Comparison of ENCODE assay signal across 25 cellular contexts in the genomic region with DNA sequence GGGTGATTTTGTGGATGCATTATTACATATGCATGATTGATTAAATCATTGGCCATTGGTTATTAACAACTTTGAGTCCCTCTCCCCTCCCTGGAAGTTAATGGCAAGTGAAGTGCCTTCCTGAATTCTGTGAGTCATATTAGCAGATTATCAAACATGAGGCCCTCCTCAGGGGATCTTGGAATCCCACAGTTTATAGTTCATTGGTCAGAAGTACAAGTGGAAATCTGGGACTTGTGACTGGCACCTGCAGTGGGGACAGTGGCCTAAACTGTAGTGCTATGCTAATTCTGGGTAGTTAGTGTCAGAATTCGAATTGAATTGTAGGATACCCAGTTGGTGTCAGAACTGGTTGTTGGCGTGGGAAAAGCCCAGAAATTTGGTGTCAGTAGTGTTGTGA. TPM values are rescaled to one million over a fixed set of nuclear protein-coding genes. Genes with fewer than 3 reads are reported as not detected.
A peak's percentile ranks its signal among the peaks of the same experiment; 100 is the strongest.
DNase-seq lines count a peak whose midpoint lies in the region; ATAC-seq, FAIRE-seq and TF ChIP-seq lines count a peak whose summit lies in the region.
"Had no signal": no experiment of that assay in that cellular context is flagged by ENCODE, and none has a peak within 500 bp of the region (broad histone marks: within the 10 kb centered on the region; RNA-seq: fewer than 3 reads in every experiment).

No MANE protein-coding gene starts in this region.

- H3K4me1 Mint-ChIP-seq in nephron progenitor cell, result peaks cover 16% of the 10 kb centered on the region
- H3K4me1 Mint-ChIP-seq: immature natural killer cell had no signal

- H3K4me3 Mint-ChIP-seq in nephron progenitor cell, result no peak overlapping the region
- H3K4me3 Mint-ChIP-seq: activated CD8-positive, alpha-beta T cell treated with anti-CD3 and anti-CD28 coated beads for 36 hours; activated naive CD4-positive, alpha-beta T cell treated with anti-CD3 and anti-CD28 coated beads for 36 hours; immature natural killer cell; T-helper 2 cell treated with Interferon-gamma antibody and Interleukin-4, amounts not matched to agents 5 μg/mL and 100 μg/mL, for 36 hours had no signal

- TF ChIP-seq POLR2A in endothelial cell of umbilical vein (IDR thresholded peaks at IDR 0.05; ENCODE audit: low read depth, low read length), result no peak

- H3K4me3 ChIP-seq in cardiac muscle cell (no peak overlapping the region), endothelial cell of umbilical vein (replicated peaks in 1 of 3; ENCODE audit: insufficient read depth in 1 of 3, low read depth in 1 of 3, low read length in 3 of 3) (no peak overlapping the region)
- H3K4me3 ChIP-seq: sigmoid colon, transverse colon had no signal

- no peak overlapping the region for H3K9ac ChIP-seq in endothelial cell of umbilical vein (replicated peaks; ENCODE audit: extremely low read depth, insufficient read depth, low read length)

- intact Hi-C loops in Right ventricle myocardium superior (cut with DNase I), result no loop called here
- intact Hi-C loops in endothelial cell of umbilical vein (cut with micrococcal nuclease), result no loop called here

- no TSS peak for BruUV-seq in endothelial cell of umbilical vein (replicated peaks; lab: Mats Ljungman, UMichigan)

- H3K27ac Mint-ChIP-seq in nephron progenitor cell, result peak overlapping the region; percentile 49
- H3K27ac Mint-ChIP-seq: activated CD8-positive, alpha-beta T cell treated with anti-CD3 and anti-CD28 coated beads for 36 hours; activated naive CD4-positive, alpha-beta T cell treated with anti-CD3 and anti-CD28 coated beads for 36 hours; immature natural killer cell; T-helper 2 cell treated with Interferon-gamma antibody and Interleukin-4, amounts not matched to agents 5 μg/mL and 100 μg/mL, for 36 hours had no signal

- no peaks in the 10 kb centered on the region for H4K20me1 ChIP-seq in endothelial cell of umbilical vein (replicated peaks; ENCODE audit: control insufficient read depth, extremely low read depth, insufficient read depth, low read length)

- H3K4me1 ChIP-seq in cardiac muscle cell (ENCODE audit: low read depth), result peaks cover 17% of the 10 kb centered on the region
- H3K4me1 ChIP-seq in endothelial cell of umbilical vein (ENCODE audit: control insufficient read depth, extremely low read depth, insufficient read depth, low read length), result peaks cover 15% of the 10 kb centered on the region

- H3K79me2 ChIP-seq in endothelial cell of umbilical vein (ENCODE audit: control insufficient read depth, insufficient read depth, low read length), result peaks cover 6% of the 10 kb centered on the region

- CTCF ChIA-PET in endothelial cell of umbilical vein (lab: Charles Lee), result no interaction called here

- H3K36me3 Mint-ChIP-seq in nephron progenitor cell (ENCODE audit: low read depth), result peaks cover 17% of the 10 kb centered on the region

- no peak overlapping the region for H2AFZ ChIP-seq in endothelial cell of umbilical vein (ENCODE audit: low read depth, low read length)

- H3K9me3 ChIP-seq in cardiac muscle cell (ENCODE audit: low read depth) (no peaks in the 10 kb centered on the region), endothelial cell of umbilical vein (replicated peaks; ENCODE audit: control insufficient read depth, insufficient read depth, low read length) (no peaks in the 10 kb centered on the region)
- H3K9me3 ChIP-seq: sigmoid colon, transverse colon had no signal

- dilution Hi-C loops in endothelial cell of umbilical vein (cut with MboI; ENCODE audit: extremely low pct_ligation_motif_present, low sequenced_read_pairs), result no loop called here

- H3K9me3 Mint-ChIP-seq in nephron progenitor cell, result no peaks in the 10 kb centered on the region
- H3K9me3 Mint-ChIP-seq: activated CD8-positive, alpha-beta T cell treated with anti-CD3 and anti-CD28 coated beads for 36 hours; activated naive CD4-positive, alpha-beta T cell treated with anti-CD3 and anti-CD28 coated beads for 36 hours; immature natural killer cell; T-helper 2 cell treated with Interferon-gamma antibody and Interleukin-4, amounts not matched to agents 5 μg/mL and 100 μg/mL, for 36 hours had no signal

- H3K27me3 ChIP-seq in cardiac muscle cell (no peaks in the 10 kb centered on the region), endothelial cell of umbilical vein (ENCODE audit: control insufficient read depth in 2 of 2, insufficient read depth in 2 of 2, low read length in 2 of 2) (no peaks in the 10 kb centered on the region)
- H3K27me3 ChIP-seq: sigmoid colon, transverse colon had no signal

- no peaks in the 10 kb centered on the region for H3K27me3 Mint-ChIP-seq in nephron progenitor cell (ENCODE audit: low read depth, poor library complexity)
- H3K27me3 Mint-ChIP-seq: activated CD8-positive, alpha-beta T cell treated with anti-CD3 and anti-CD28 coated beads for 36 hours had no signal

- peaks cover 1% of the 10 kb centered on the region for H3K36me3 ChIP-seq in cardiac muscle cell
- H3K36me3 ChIP-seq in endothelial cell of umbilical vein (ENCODE audit: control insufficient read depth in 2 of 2, extremely low read depth in 1 of 2, insufficient read depth in 2 of 2, low read length in 2 of 2), result peaks cover 0 to 2% of the 10 kb centered on the region in 2 experiments

- no peak overlapping the region for H3K4me2 ChIP-seq in endothelial cell of umbilical vein (ENCODE audit: insufficient read depth, low read length)

- ATAC-seq in Right ventricle myocardium superior (ENCODE audit: poor library complexity), result no peak
- ATAC-seq in HG02884 (IDR thresholded peaks at IDR 0.05; ENCODE audit: unreplicated experiment), result no peak
- ATAC-seq: activated CD8-positive, alpha-beta T cell treated with anti-CD3 and anti-CD28 coated beads for 36 hours; left colon had no signal

- H3K9me1 ChIP-seq in endothelial cell of umbilical vein (replicated peaks; ENCODE audit: control insufficient read depth, extremely low read depth, insufficient read depth, low read length), result no peaks in the 10 kb centered on the region

- no peak for FAIRE-seq in endothelial cell of umbilical vein (lab: Jason Lieb, UNC)
- FAIRE-seq: H1 had no signal

- TF ChIP-seq CTCF in cardiac muscle cell (IDR thresholded peaks at IDR 0.05; ENCODE audit: low read depth, low read length) (no peak), endothelial cell of umbilical vein (IDR thresholded peaks at IDR 0.05; ENCODE audit: extremely low read depth in 1 of 2, insufficient read depth in 1 of 2, low read depth in 1 of 2, low read length in 2 of 2) (no peak), nephron progenitor cell (IDR thresholded peaks at IDR 0.05) (no peak)

- DNase-seq in cardiac muscle cell (ENCODE audit: low read depth in 1 of 2, low spot score in 1 of 2) (peak in 1 of 2 donors; percentile 19), Right ventricle myocardium superior (no peak), endothelial cell of umbilical vein (ENCODE audit: low read depth, low spot score) (peak; percentile 48), nephron progenitor cell (no peak), NCI-H510A treated with DMSO at 0.1 percent for 48 hours (lab: John Stamatoyannopoulos, UW) (no peak), COR-L47 (lab: John Stamatoyannopoulos, UW) (no peak), NCI-H748 treated with DMSO at 0.1 percent for 48 hours (lab: John Stamatoyannopoulos, UW) (no peak)
- DNase-seq: 8988T; activated CD8-positive, alpha-beta memory T cell treated with anti-CD3 and anti-CD28 coated beads, Interleukin-2, amount 50 U/mL, for 48 hours; activated CD8-positive, alpha-beta T cell treated with anti-CD3 and anti-CD28 coated beads for 36 hours; activated naive CD4-positive, alpha-beta T cell treated with anti-CD3 and anti-CD28 coated beads for 36 hours; cerebellar nuclear complex; hypothalamus; immature natural killer cell; left colon; NCI-H2029; NCI-H526 treated with DMSO at 0.1 percent for 48 hours; SIG-M5; sigmoid colon; stimulated activated CD4-positive, alpha-beta T cell treated with anti-CD3 and anti-CD28 coated beads, Interleukin-4, amount 100 ng/mL, for 24 hours; transverse colon had no signal

- POLR2A ChIA-PET in endothelial cell of umbilical vein (lab: Charles Lee), result no interaction called here

- H3K27ac ChIP-seq in cardiac muscle cell (peak overlapping the region; percentile 41), endothelial cell of umbilical vein (ENCODE audit: insufficient read depth, low read depth, low read length) (no peak overlapping the region)
- H3K27ac ChIP-seq: C4-2B, transverse colon had no signal

TF ChIP-seq in endothelial cell of umbilical vein, 7 proteins besides CTCF, POLR2A, EP300 and RAD21 (continues in another document):
- TF ChIP-seq FOS (IDR thresholded peaks at IDR 0.05; ENCODE audit: borderline replicate concordance, insufficient read depth, low read length) (no peak), POLR2AphosphoS5 (IDR thresholded peaks at IDR 0.05; ENCODE audit: insufficient read depth, low read depth, low read length) (no peak), GATA2 (IDR thresholded peaks at IDR 0.05; ENCODE audit: insufficient read depth, insufficient read length, low read depth, low read length) (no peak)
- TF ChIP-seq, protein P1, sequence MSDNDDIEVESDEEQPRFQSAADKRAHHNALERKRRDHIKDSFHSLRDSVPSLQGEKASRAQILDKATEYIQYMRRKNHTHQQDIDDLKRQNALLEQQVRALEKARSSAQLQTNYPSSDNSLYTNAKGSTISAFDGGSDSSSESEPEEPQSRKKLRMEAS (IDR thresholded peaks at IDR 0.05; ENCODE audit: insufficient read depth, insufficient read length), result no peak

RNA-seq across cellular contexts. Expression of a gene that starts 26.2 kb away (rescaled TPM):
- total RNA-seq in cardiac muscle cell (40.4 and 42.1 TPM in 2 replicates), Right ventricle myocardium superior (75.0 TPM), endothelial cell of umbilical vein (27.0 and 27.2 TPM in 2 replicates)
- polyA plus RNA-seq in cardiac muscle cell (14.0 and 20.3 TPM in 2 replicates), endothelial cell of umbilical vein (7.3 and 8.2 TPM in 2 replicates)
- polyA plus RNA-seq in endothelial cell of umbilical vein (2011; cell fraction: cytosol; rRNA removed), result 7.5 and 8.1 TPM in 2 replicates
- polyA plus RNA-seq in endothelial cell of umbilical vein (2011; cell fraction: nucleus; rRNA removed), result 8.5 and 10.3 TPM in 2 replicates
- polyA plus RNA-seq in endothelial cell of umbilical vein (2012), result 9.2 and 12.6 TPM in 2 replicates
- 47.1 and 49.6 TPM in 2 replicates for polyA minus RNA-seq in endothelial cell of umbilical vein
- 11.8 TPM for polyA minus RNA-seq in endothelial cell of umbilical vein (2011; cell fraction: cytosol; rRNA and poly(A)+ RNA removed)
- 27.5 and 43.5 TPM in 2 replicates for polyA minus RNA-seq in endothelial cell of umbilical vein (2011; cell fraction: nucleus; rRNA and poly(A)+ RNA removed)

RNA-seq across cellular contexts. Expression of a gene that starts 54.3 kb away (rescaled TPM):
- total RNA-seq in cardiac muscle cell (5.6 and 7.6 TPM in 2 replicates), Right ventricle myocardium superior (18.6 TPM), endothelial cell of umbilical vein (28.6 and 30.6 TPM in 2 replicates)
- polyA plus RNA-seq in cardiac muscle cell (10.4 and 14.2 TPM in 2 replicates), endothelial cell of umbilical vein (10.7 and 11.7 TPM in 2 replicates)
- 14.3 and 17.5 TPM in 2 replicates for polyA plus RNA-seq in endothelial cell of umbilical vein (2011; cell fraction: cytosol; rRNA removed)
- polyA plus RNA-seq in endothelial cell of umbilical vein (2011; cell fraction: nucleus; rRNA removed), result 5.4 and 5.8 TPM in 2 replicates
- 17.5 and 30.5 TPM in 2 replicates for polyA plus RNA-seq in endothelial cell of umbilical vein (2012)
- 18.3 and 22.1 TPM in 2 replicates for polyA minus RNA-seq in endothelial cell of umbilical vein
- 19.4 TPM for polyA minus RNA-seq in endothelial cell of umbilical vein (2011; cell fraction: cytosol; rRNA and poly(A)+ RNA removed)
- polyA minus RNA-seq in endothelial cell of umbilical vein (2011; cell fraction: nucleus; rRNA and poly(A)+ RNA removed), result 1.9 and 3.6 TPM in 2 replicates
